In the genomic region with DNA sequence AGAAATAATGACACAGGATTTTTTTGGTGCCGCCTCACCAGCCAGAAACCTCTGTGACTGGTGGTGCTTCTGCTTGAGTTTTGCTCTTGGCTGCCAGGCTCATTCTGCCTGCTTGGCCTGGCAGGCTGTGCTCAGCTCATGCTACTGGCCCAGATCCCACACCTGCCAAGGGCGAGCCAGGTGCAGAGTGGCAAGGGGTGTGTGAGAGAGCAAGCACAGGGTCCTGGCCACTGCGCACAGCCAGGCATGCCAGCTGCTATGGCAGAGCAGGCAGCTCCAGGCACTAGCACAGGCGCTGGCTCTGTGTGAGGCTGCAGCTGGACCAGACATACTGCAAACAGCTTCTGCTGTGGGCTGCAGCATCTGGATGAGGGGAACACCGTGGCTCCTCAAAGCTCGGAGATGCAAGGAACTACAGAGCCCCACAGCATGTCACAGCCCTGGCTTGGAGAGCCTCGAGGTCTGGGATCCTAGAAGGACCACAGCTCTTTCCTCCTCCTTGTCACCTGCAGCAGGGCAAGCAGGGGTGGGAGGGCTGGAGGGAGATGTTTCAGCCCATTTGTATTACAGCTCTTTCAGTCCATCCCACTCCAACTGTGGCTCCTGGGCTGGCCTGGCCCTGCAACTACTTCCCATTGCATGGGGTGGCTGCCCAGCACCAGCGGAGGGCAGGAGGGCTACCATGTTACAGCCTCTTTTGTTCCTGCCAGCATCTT, we compare ENCODE assay signal across 21 cellular contexts.
A peak's percentile ranks its signal among the peaks of the same experiment; 100 is the strongest.
DNase-seq lines count a peak whose midpoint lies in the region; TF ChIP-seq lines count a peak whose summit lies in the region.
"Had no signal": no experiment of that assay in that cellular context is flagged by ENCODE, and none has a peak within 500 bp of the region (broad histone marks: within the 10 kb centered on the region; RNA-seq: fewer than 3 reads in every experiment).

No MANE protein-coding gene starts in this region.

- H3K79me1 ChIP-seq in neuronal stem cell (ENCODE audit: low read depth, low read length), result no peaks in the 10 kb centered on the region

- peak overlapping the region; percentile 76 for H3K14ac ChIP-seq in neuronal stem cell (ENCODE audit: low read length)

- H3K4me3 ChIP-seq in SK-N-SH (ENCODE audit: low read depth in 2 of 2, low read length in 1 of 2) (no peak overlapping the region; a peak in 1 of 4 replicates), neuronal stem cell (ENCODE audit: low read length in 2 of 2) (no peak overlapping the region), testis (no peak overlapping the region)
- H3K4me3 ChIP-seq: Peyer's patch, skin epidermis, vagina had no signal

- H2BK15ac ChIP-seq in neuronal stem cell (ENCODE audit: low read length), result no peak overlapping the region

- H3K9me2 ChIP-seq in SK-N-SH, result no peaks in the 10 kb centered on the region

- H3K36me3 ChIP-seq in SK-N-SH (replicated peaks in 1 of 2; ENCODE audit: control insufficient read depth in 1 of 2, insufficient read depth in 2 of 2, low read length in 1 of 2) (no peaks in the 10 kb centered on the region), neuronal stem cell (replicated peaks in 1 of 2; ENCODE audit: control insufficient read depth in 2 of 2, insufficient read depth in 2 of 2, low read length in 2 of 2) (no peaks in the 10 kb centered on the region), testis (ENCODE audit: low read depth, missing control alignments) (no peaks in the 10 kb centered on the region)
- H3K36me3 ChIP-seq: brain microvascular endothelial cell, Peyer's patch, vagina had no signal

- no peak for TF ChIP-seq EP300 in SK-N-SH (IDR thresholded peaks at IDR 0.05; ENCODE audit: borderline replicate concordance in 1 of 2, low read depth in 1 of 2, low read length in 1 of 2)

- CTCF ChIA-PET in SK-N-SH (lab: Yijun Ruan, JAX), result interaction anchor here (0.6 to 1.6 kb wide), 4 partner anchors 13 to 315 kb away, joined by 3 to 4 read pairs (median 4); no protein-coding TSS in a partner anchor

- H2BK5ac ChIP-seq in neuronal stem cell (ENCODE audit: low read length), result no peak overlapping the region

- H3K9me3 ChIP-seq in SK-N-SH (no peaks in the 10 kb centered on the region), neuronal stem cell (replicated peaks in 1 of 2; ENCODE audit: control insufficient read depth in 2 of 2, insufficient read depth in 1 of 2, low read depth in 1 of 2, low read length in 2 of 2) (peaks cover 0 to 2% of the 10 kb centered on the region in 2 donors), testis (no peaks in the 10 kb centered on the region)
- H3K9me3 ChIP-seq: Peyer's patch, vagina had no signal

- no peaks in the 10 kb centered on the region for H3F3A ChIP-seq in SK-N-SH (replicated peaks; ENCODE audit: insufficient read depth)

- TF ChIP-seq CTCF in SK-N-SH (IDR thresholded peaks at IDR 0.05) (no peak), testis (IDR thresholded peaks at IDR 0.05) (no peak), GM13976 (IDR thresholded peaks at IDR 0.05; ENCODE audit: borderline replicate concordance, control extremely low read depth, extremely low read depth, insufficient read depth, missing control alignments) (no peak)

- TF ChIP-seq POLR2A in testis (IDR thresholded peaks at IDR 0.05), result no peak

- H3K27me3 ChIP-seq in SK-N-SH (ENCODE audit: insufficient read depth) (no peaks in the 10 kb centered on the region), neuronal stem cell (ENCODE audit: control insufficient read depth in 3 of 3, insufficient read depth in 3 of 3, low read depth in 1 of 3, low read length in 3 of 3) (no peaks in the 10 kb centered on the region), testis (no peaks in the 10 kb centered on the region)
- H3K27me3 ChIP-seq: brain microvascular endothelial cell, Peyer's patch, vagina had no signal

- H3K4me2 ChIP-seq in SK-N-SH, result no peak overlapping the region
- H3K4me2 ChIP-seq in neuronal stem cell (ENCODE audit: insufficient read depth, low read length, poor library complexity, severe bottlenecking), result no peak overlapping the region

- H3K79me2 ChIP-seq in SK-N-SH (ENCODE audit: insufficient read depth), result no peaks in the 10 kb centered on the region

- TF ChIP-seq RAD21 in SK-N-SH (IDR thresholded peaks at IDR 0.05; ENCODE audit: low read length), result no peak

- POLR2A ChIA-PET in SK-N-SH (lab: Yijun Ruan, JAX), result no interaction called here

- no peak overlapping the region for H4K8ac ChIP-seq in neuronal stem cell (ENCODE audit: low read depth, low read length)

- in situ Hi-C loops in GM13976 (cut with MboI; ENCODE audit: low sequenced_read_pairs, unreplicated experiment), result no loop called here

- H3K9ac ChIP-seq in SK-N-SH, result no peak overlapping the region
- peak overlapping the region; percentile 15 for H3K9ac ChIP-seq in neuronal stem cell (ENCODE audit: low read depth, low read length, poor library complexity)

- H3K18ac ChIP-seq in neuronal stem cell (ENCODE audit: low read length), result peak overlapping the region; percentile 66

- peak overlapping the region; percentile 96 for H3K23ac ChIP-seq in neuronal stem cell (ENCODE audit: low read depth, low read length, poor library complexity)

- DNase-seq in COR-L47 (lab: John Stamatoyannopoulos, UW), result peak; percentile 39
- DNase-seq in NCI-H2081 treated with DMSO at 0.1 percent for 48 hours (lab: John Stamatoyannopoulos, UW), result peak; percentile 30
- peak; percentile 26 for DNase-seq in SK-N-SH
- DNase-seq in neuronal stem cell (ENCODE audit: low spot score), result no peak
- DNase-seq in DMS114 treated with DMSO at 0.1 percent for 48 hours (lab: John Stamatoyannopoulos, UW; ENCODE audit: unreplicated experiment), result no peak
- DNase-seq in testis, result no peak
- no peak for DNase-seq in stimulated activated CD8-positive, alpha-beta memory T cell treated with anti-CD3 and anti-CD28 coated beads, Interleukin-4, amount 100 ng/mL, for 48 hours
- no peak for DNase-seq in GM13976 (ENCODE audit: low spot score)
- DNase-seq: activated CD8-positive, alpha-beta memory T cell treated with anti-CD3 and anti-CD28 coated beads, Interleukin-2, amount 50 U/mL, for 48 hours; brain microvascular endothelial cell; hippocampal formation; kidney glomerular epithelial cell; midbrain; MM.1S; NCI-H524; occipital lobe; stimulated activated naive B cell treated with anti-CD40 and anti-IgM and Interleukin-4, amounts not matched to agents 10 μg/mL and 1 μg/mL and 100 μg/mL, for 72 hours; T-helper 9 cell had no signal

- H2AFZ ChIP-seq in SK-N-SH (ENCODE audit: low read depth), result no peak overlapping the region
- H2AFZ ChIP-seq in neuronal stem cell (ENCODE audit: low read length), result peak overlapping the region; percentile 22

- intact Hi-C loops in testis (cut with DNase I; ENCODE audit: low total_unique reads), result no loop called here

- no peak overlapping the region for H4K91ac ChIP-seq in neuronal stem cell (ENCODE audit: low read depth, low read length, poor library complexity)

- H3K4me1 ChIP-seq in SK-N-SH (ENCODE audit: control insufficient read depth in 1 of 2, insufficient read depth in 2 of 2, low read depth in 1 of 2, low read length in 1 of 2) (peaks cover 0 to 18% of the 10 kb centered on the region in 2 experiments; a peak in 2 of 4 replicates), neuronal stem cell (ENCODE audit: control insufficient read depth in 2 of 2, insufficient read depth in 1 of 2, low read depth in 1 of 2, low read length in 2 of 2) (peaks cover 0 to 2% of the 10 kb centered on the region in 2 donors), testis (no peaks in the 10 kb centered on the region)
- H3K4me1 ChIP-seq: Peyer's patch had no signal

- H3K27ac ChIP-seq in SK-N-SH (ENCODE audit: low read depth in 2 of 2, low read length in 1 of 2), result peak overlapping the region in 1 of 2 experiments; percentile 82; a peak in 2 of 4 replicates
- no peak overlapping the region for H3K27ac ChIP-seq in neuronal stem cell (replicated peaks; ENCODE audit: low read length)
- no peak overlapping the region for H3K27ac ChIP-seq in testis
- H3K27ac ChIP-seq: brain microvascular endothelial cell, Peyer's patch, skin epidermis, vagina had no signal

- WGBS in SK-N-SH (ENCODE audit: low lambda C conversion rate), result 81% methylated on average over 8 of the region's 8 CpGs
- WGBS in neuronal stem cell (ENCODE audit: extremely low coverage in 2 of 2, insufficient read length in 2 of 2, insufficient replicate concordance in 1 of 2), 2 donors, result no CpG with 5 or more reads among the region's 8 CpGs
- 78 to 87% methylated on average over 6 to 8 of the region's 8 CpGs for WGBS in testis, 2 donors

- no peak overlapping the region for H2BK12ac ChIP-seq in neuronal stem cell (ENCODE audit: low read length)

- H4K20me1 ChIP-seq in SK-N-SH (ENCODE audit: insufficient read depth), result no peaks in the 10 kb centered on the region

- H3K4ac ChIP-seq in neuronal stem cell (ENCODE audit: low read length), result no peak overlapping the region

- H2AK5ac ChIP-seq in neuronal stem cell (ENCODE audit: low read depth, low read length), result no peak overlapping the region

- H2BK120ac ChIP-seq in neuronal stem cell (ENCODE audit: low read depth, low read length), result peak overlapping the region; percentile 12

TF ChIP-seq in SK-N-SH, 30 proteins besides CTCF, POLR2A, EP300 and RAD21:
- TF ChIP-seq, protein P1, sequence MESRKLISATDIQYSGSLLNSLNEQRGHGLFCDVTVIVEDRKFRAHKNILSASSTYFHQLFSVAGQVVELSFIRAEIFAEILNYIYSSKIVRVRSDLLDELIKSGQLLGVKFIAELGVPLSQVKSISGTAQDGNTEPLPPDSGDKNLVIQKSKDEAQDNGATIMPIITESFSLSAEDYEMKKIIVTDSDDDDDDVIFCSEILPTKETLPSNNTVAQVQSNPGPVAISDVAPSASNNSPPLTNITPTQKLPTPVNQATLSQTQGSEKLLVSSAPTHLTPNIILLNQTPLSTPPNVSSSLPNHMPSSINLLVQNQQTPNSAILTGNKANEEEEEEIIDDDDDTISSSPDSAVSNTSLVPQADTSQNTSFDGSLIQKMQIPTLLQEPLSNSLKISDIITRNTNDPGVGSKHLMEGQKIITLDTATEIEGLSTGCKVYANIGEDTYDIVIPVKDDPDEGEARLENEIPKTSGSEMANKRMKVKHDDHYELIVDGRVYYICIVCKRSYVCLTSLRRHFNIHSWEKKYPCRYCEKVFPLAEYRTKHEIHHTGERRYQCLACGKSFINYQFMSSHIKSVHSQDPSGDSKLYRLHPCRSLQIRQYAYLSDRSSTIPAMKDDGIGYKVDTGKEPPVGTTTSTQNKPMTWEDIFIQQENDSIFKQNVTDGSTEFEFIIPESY (IDR thresholded peaks at IDR 0.05; ENCODE audit: borderline replicate concordance, low read depth), result no peak
- TF ChIP-seq CHD2 (IDR thresholded peaks at IDR 0.05; ENCODE audit: low read length, partially characterized antibody), result peak; percentile 68

Comparison
In these comparisons a context has a peak if more than half of its experiments do, and no peak if none do; other contexts are left out.
1. DNase-seq: peak in COR-L47 (single experiment), NCI-H2081 treated with DMSO at 0.1 percent for 48 hours (single experiment) and SK-N-SH (single experiment); none in neuronal stem cell (single experiment), DMS114 treated with DMSO at 0.1 percent for 48 hours (single experiment), testis (single experiment), stimulated activated CD8-positive, alpha-beta memory T cell treated with anti-CD3 and anti-CD28 coated beads, Interleukin-4, amount 100 ng/mL, for 48 hours (single experiment) and GM13976 (single experiment).